1 cellular context compared by ENCODE assay signal in genomic region chr4:18593297-18594002, GRCh38.
TF ChIP-seq lines count a peak whose summit lies in the region.

No MANE protein-coding gene starts in this region.

TF ChIP-seq in HepG2, 621 proteins besides CTCF, POLR2A, EP300 and RAD21 (continued from another document):
- TF ChIP-seq ZNF646 (CRISPR knock-in tag; IDR thresholded peaks at IDR 0.05) (no peak), DNMT1 (CRISPR knock-in tag; IDR thresholded peaks at IDR 0.05) (no peak), ZFAT (CRISPR knock-in tag; conservative IDR thresholded peaks at IDR 0.05) (no peak), MTF2 (CRISPR knock-in tag; IDR thresholded peaks at IDR 0.05; ENCODE audit: borderline replicate concordance) (no peak), ZNF574 (CRISPR knock-in tag; IDR thresholded peaks at IDR 0.05) (no peak)
